In genomic region chr2:223922308-223922707, GRCh38 we compare ENCODE assay signal across 21 cellular contexts.
"Had no signal": no experiment of that assay in that cellular context is flagged by ENCODE, and none has a peak within 500 bp of the region (broad histone marks: within the 10 kb centered on the region; RNA-seq: fewer than 3 reads in every experiment).

No MANE protein-coding gene starts in this region.

- H3K27ac ChIP-seq: adrenal gland, KMS-11, SJSA1 had no signal

- H3K4me3 ChIP-seq: adrenal gland, MG63, SJSA1 had no signal

- H3K36me3 ChIP-seq: adrenal gland had no signal

- H3K27me3 Mint-ChIP-seq: activated naive CD8-positive, alpha-beta T cell treated with anti-CD3 and anti-CD28 coated beads, Interleukin-2, amount 10 ng/mL, durations not matched to agents 7 days and 5 days had no signal

- ATAC-seq: SK-N-SH treated with all-trans-retinoic acid at 6 μM for 48 hours, WTC11 had no signal

- H3K4me3 Mint-ChIP-seq: activated naive CD8-positive, alpha-beta T cell treated with anti-CD3 and anti-CD28 coated beads, Interleukin-2, amount 10 ng/mL, durations not matched to agents 7 days and 5 days; WTC11 had no signal

- H3K9me3 Mint-ChIP-seq: activated naive CD8-positive, alpha-beta T cell treated with anti-CD3 and anti-CD28 coated beads, Interleukin-2, amount 10 ng/mL, durations not matched to agents 7 days and 5 days had no signal

- H3K27ac Mint-ChIP-seq: activated naive CD8-positive, alpha-beta T cell treated with anti-CD3 and anti-CD28 coated beads, Interleukin-2, amount 10 ng/mL, durations not matched to agents 7 days and 5 days; WTC11 had no signal

- H3K27me3 ChIP-seq: adrenal gland, MG63, SJSA1 had no signal

- DNase-seq: activated CD4-positive, alpha-beta T cell treated with anti-CD3 and anti-CD28 coated beads, Interleukin-2, amount 50 U/mL, for 48 hours; activated naive CD4-positive, alpha-beta T cell treated with anti-CD3 and anti-CD28 coated beads, Interleukin-2, amount 50 U/mL, for 16 hours; activated naive CD8-positive, alpha-beta T cell treated with anti-CD3 and anti-CD28 coated beads, Interleukin-2, amount 10 ng/mL, durations not matched to agents 7 days and 5 days; activated T-cell treated with anti-CD3 and anti-CD28 coated beads for 4 hours; adrenal gland; anterior cingulate cortex; cerebellar nuclear complex; MG63; NCI-H1105; NCI-H1436; NCI-H1694 treated with DMSO at 0.1 percent for 48 hours; NCI-H2029 treated with DMSO at 0.1 percent for 48 hours; NCI-H345; NCI-H510A; NCI-H526 treated with DMSO at 0.1 percent for 48 hours; SHP77; SW 1271 had no signal
